ENCODE assay signal across 8 cellular contexts in the genomic region with DNA sequence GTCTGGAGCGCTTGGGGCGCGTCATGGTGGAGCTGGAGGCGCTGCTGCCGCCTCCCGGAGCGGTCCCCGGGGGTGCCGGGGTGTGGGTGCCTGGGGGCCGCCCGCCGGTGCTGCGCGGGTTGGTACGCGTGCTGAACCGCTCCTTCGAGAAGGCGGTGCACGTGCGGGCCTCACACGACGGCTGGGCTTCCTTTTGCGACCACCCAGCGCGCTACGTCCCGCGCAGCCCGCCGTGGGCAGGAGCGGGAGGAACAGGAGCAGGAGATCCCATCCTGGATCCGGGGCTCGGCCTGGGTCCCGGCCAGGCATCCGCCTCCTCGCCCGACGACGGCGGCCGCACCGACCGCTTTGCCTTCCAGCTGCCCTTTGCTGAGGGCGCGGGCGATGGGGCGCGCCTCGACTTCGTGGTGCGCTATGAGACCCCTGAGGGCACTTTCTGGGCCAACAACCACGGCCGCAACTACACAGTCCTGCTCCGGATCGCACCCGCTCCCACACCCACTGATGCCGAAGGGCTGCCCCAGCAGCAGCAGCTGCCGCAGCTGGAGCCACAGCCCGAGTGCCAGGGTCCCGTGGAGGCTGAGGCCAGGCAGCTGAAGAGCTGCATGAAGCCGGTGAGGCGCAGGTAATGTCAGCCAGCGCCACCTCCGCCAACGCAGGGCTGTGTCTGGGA. TPM values are rescaled to one million over a fixed set of nuclear protein-coding genes. Genes with fewer than 3 reads are reported as not detected.
A peak's percentile ranks its signal among the peaks of the same experiment; 100 is the strongest.
DNase-seq lines count a peak whose midpoint lies in the region; ATAC-seq and TF ChIP-seq lines count a peak whose summit lies in the region.

No MANE protein-coding gene starts in this region.

- H3K27me3 Mint-ChIP-seq in CD8-positive, alpha-beta T cell (ENCODE audit: low read depth): no peaks in the 10 kb centered on the region

- H3F3A ChIP-seq in PC-3 (ENCODE audit: low read length, unreplicated experiment): no peaks in the 10 kb centered on the region

- peak overlapping the region; percentile 100 for H3K27ac Mint-ChIP-seq in CD8-positive, alpha-beta T cell

- no peaks in the 10 kb centered on the region for H4K20me1 ChIP-seq in PC-3 (ENCODE audit: low read length)

- H3K36me3 ChIP-seq in CD8-positive, alpha-beta T cell (ENCODE audit: insufficient read depth, low read length): no peaks in the 10 kb centered on the region
- H3K36me3 ChIP-seq in PC-3 (ENCODE audit: low read depth, low read length) (no peaks in the 10 kb centered on the region), parathyroid adenoma (ENCODE audit: control insufficient read depth, insufficient read depth, low read length) (no peaks in the 10 kb centered on the region)

- peak overlapping the region; percentile 100 for H3K27ac ChIP-seq in CD8-positive, alpha-beta T cell (ENCODE audit: low read depth, low read length)
- peak overlapping the region; percentile 84 for H3K27ac ChIP-seq in PC-3 (ENCODE audit: low read length)
- H3K27ac ChIP-seq in parathyroid adenoma: peak overlapping the region; percentile 99

- H3K4me3 ChIP-seq in CD8-positive, alpha-beta T cell (ENCODE audit: low read depth, low read length): peak overlapping the region; percentile 84
- H3K4me3 ChIP-seq in PC-3 (ENCODE audit: low read length) (peak overlapping the region; percentile 70), epithelial cell of proximal tubule (ENCODE audit: low read depth, low read length) (peak overlapping the region; percentile 63), parathyroid adenoma (ENCODE audit: low read depth, low read length) (peak overlapping the region; percentile 52)

- H3K79me2 ChIP-seq in PC-3 (ENCODE audit: low read length) (peaks cover 35% of the 10 kb centered on the region), parathyroid adenoma (no peaks in the 10 kb centered on the region)

- intact Hi-C loops in CD8-positive, alpha-beta T cell (cut with DNase I, micrococcal nuclease): loop anchor here in 1 of 2 experiments (5.0 kb wide), 2 partner anchors 68 to 83 kb away; a partner anchor contains a TSS
- intact Hi-C loops in PC-3 (cut with micrococcal nuclease): no loop called here

- no peaks in the 10 kb centered on the region for H3K9me2 ChIP-seq in PC-3 (replicated peaks; ENCODE audit: low read length)

- H2AFZ ChIP-seq in PC-3 (ENCODE audit: low read length): peak overlapping the region; percentile 83
- peak overlapping the region; percentile 69 for H2AFZ ChIP-seq in parathyroid adenoma

- H3K9me3 ChIP-seq in CD8-positive, alpha-beta T cell (ENCODE audit: low read length): no peaks in the 10 kb centered on the region
- no peaks in the 10 kb centered on the region for H3K9me3 ChIP-seq in PC-3 (ENCODE audit: low read length)
- H3K9me3 ChIP-seq in parathyroid adenoma (ENCODE audit: control insufficient read depth, low read length): no peaks in the 10 kb centered on the region

- POLR2A ChIA-PET in CD8-positive, alpha-beta T cell (lab: Charles Lee): interaction anchor here (1.2 kb wide), 1 partner anchor 14 kb away, joined by 4 read pairs; no protein-coding TSS in a partner anchor
- POLR2A ChIA-PET in PC-3 (lab: Charles Lee; ENCODE audit: unreplicated experiment): no interaction called here

- no peak for ATAC-seq in CD8-positive, alpha-beta T cell
- ATAC-seq in PC-3 (no peak), GM19455 (IDR thresholded peaks at IDR 0.05; ENCODE audit: unreplicated experiment) (no peak), HG03135 (IDR thresholded peaks at IDR 0.05; ENCODE audit: unreplicated experiment) (no peak)

- CTCF ChIA-PET in CD8-positive, alpha-beta T cell (lab: Charles Lee): no interaction called here
- CTCF ChIA-PET in PC-3 (lab: Charles Lee): no interaction called here

- H3K36me3 Mint-ChIP-seq in CD8-positive, alpha-beta T cell: peaks cover 8% of the 10 kb centered on the region

- BruUV-seq in PC-3 (replicated peaks; lab: Mats Ljungman, UMichigan): no TSS peak

- H3K4me2 ChIP-seq in PC-3 (ENCODE audit: low read length) (peak overlapping the region; percentile 95), parathyroid adenoma (ENCODE audit: low read length) (peak overlapping the region; percentile 69)

- peaks cover 56% of the 10 kb centered on the region for H3K4me1 ChIP-seq in CD8-positive, alpha-beta T cell (ENCODE audit: insufficient read depth, low read length)
- H3K4me1 ChIP-seq in PC-3 (ENCODE audit: insufficient read depth, low read length): peaks cover 30% of the 10 kb centered on the region
- peaks cover 19% of the 10 kb centered on the region for H3K4me1 ChIP-seq in parathyroid adenoma

- H3K27me3 ChIP-seq in CD8-positive, alpha-beta T cell (ENCODE audit: insufficient read depth, low read length): no peaks in the 10 kb centered on the region
- H3K27me3 ChIP-seq in PC-3 (ENCODE audit: low read length) (no peaks in the 10 kb centered on the region), parathyroid adenoma (ENCODE audit: control insufficient read depth, insufficient read depth, low read length) (no peaks in the 10 kb centered on the region)

- peak overlapping the region; percentile 93 for H3K9ac ChIP-seq in PC-3 (ENCODE audit: low read length)
- no peak overlapping the region for H3K9ac ChIP-seq in parathyroid adenoma

- H3K4me3 Mint-ChIP-seq in CD8-positive, alpha-beta T cell: peak overlapping the region; percentile 74

- H3K9me3 Mint-ChIP-seq in CD8-positive, alpha-beta T cell: no peaks in the 10 kb centered on the region

- no peak for DNase-seq in CD8-positive, alpha-beta T cell
- DNase-seq in PC-3: no peak
- DNase-seq in epithelial cell of proximal tubule (ENCODE audit: low read depth): no peak
- DNase-seq in GM20000 (ENCODE audit: low spot score): no peak
- DNase-seq in HPDE6-E6E7 (ENCODE audit: extremely low spot score): no peak

- peaks cover 59% of the 10 kb centered on the region for H3K4me1 Mint-ChIP-seq in CD8-positive, alpha-beta T cell (ENCODE audit: low read depth)

- no peak for TF ChIP-seq CTCF in CD8-positive, alpha-beta T cell (IDR thresholded peaks at IDR 0.05)
- no peak for TF ChIP-seq CTCF in PC-3 (conservative IDR thresholded peaks at IDR 0.05; ENCODE audit: low read depth, low read length)
- no peak for TF ChIP-seq CTCF in epithelial cell of proximal tubule (conservative IDR thresholded peaks at IDR 0.05; ENCODE audit: low read depth, low read length)
- no peak for TF ChIP-seq CTCF in parathyroid adenoma (IDR thresholded peaks at IDR 0.05)
- no peak for TF ChIP-seq CTCF in GM20000 (IDR thresholded peaks at IDR 0.05; ENCODE audit: extremely low read depth, missing control alignments)

RNA-seq across cellular contexts. Expression of a gene that starts 0.8 kb away (rescaled TPM):
- 1 to 10 TPM; 4.8 to 6.1 TPM for total RNA-seq in CD8-positive, alpha-beta T cell
- 11.8 and 17.8 TPM in 2 replicates for total RNA-seq in PC-3 (2014; rRNA removed)
- total RNA-seq in epithelial cell of proximal tubule: 0.87 and 2.3 TPM in 2 replicates

RNA-seq across cellular contexts. Expression of a gene that starts 5.9 kb away (rescaled TPM):
- total RNA-seq in CD8-positive, alpha-beta T cell: under 1 TPM; 0.67 to 0.71 TPM
- total RNA-seq in PC-3 (2014; rRNA removed): not detected in 2 replicates
- 0.07 TPM in 1 of 2 replicates, not detected in the other for total RNA-seq in epithelial cell of proximal tubule

RNA-seq across cellular contexts. Expression of a gene that starts 33.1 kb away (rescaled TPM):
- not detected for total RNA-seq in CD8-positive, alpha-beta T cell
- total RNA-seq in PC-3 (2014; rRNA removed): not detected in 2 replicates
- not detected in 2 replicates for total RNA-seq in epithelial cell of proximal tubule

RNA-seq across cellular contexts. Expression of a gene that starts 35.1 kb away (rescaled TPM):
- total RNA-seq in CD8-positive, alpha-beta T cell: 10 to 100 TPM; 13.9 to 15.0 TPM
- total RNA-seq in PC-3 (2014; rRNA removed) (25.4 and 36.4 TPM in 2 replicates), epithelial cell of proximal tubule (22.7 and 25.9 TPM in 2 replicates)

RNA-seq across cellular contexts. Expression of a gene that starts 37.2 kb away (rescaled TPM):
- under 1 TPM; 0.84 to 0.86 TPM for total RNA-seq in CD8-positive, alpha-beta T cell
- total RNA-seq in PC-3 (2014; rRNA removed) (not detected in 2 replicates), epithelial cell of proximal tubule (0.12 TPM in 1 of 2 replicates, not detected in the other)
